8 cellular contexts compared by ENCODE assay signal in the genomic region with DNA sequence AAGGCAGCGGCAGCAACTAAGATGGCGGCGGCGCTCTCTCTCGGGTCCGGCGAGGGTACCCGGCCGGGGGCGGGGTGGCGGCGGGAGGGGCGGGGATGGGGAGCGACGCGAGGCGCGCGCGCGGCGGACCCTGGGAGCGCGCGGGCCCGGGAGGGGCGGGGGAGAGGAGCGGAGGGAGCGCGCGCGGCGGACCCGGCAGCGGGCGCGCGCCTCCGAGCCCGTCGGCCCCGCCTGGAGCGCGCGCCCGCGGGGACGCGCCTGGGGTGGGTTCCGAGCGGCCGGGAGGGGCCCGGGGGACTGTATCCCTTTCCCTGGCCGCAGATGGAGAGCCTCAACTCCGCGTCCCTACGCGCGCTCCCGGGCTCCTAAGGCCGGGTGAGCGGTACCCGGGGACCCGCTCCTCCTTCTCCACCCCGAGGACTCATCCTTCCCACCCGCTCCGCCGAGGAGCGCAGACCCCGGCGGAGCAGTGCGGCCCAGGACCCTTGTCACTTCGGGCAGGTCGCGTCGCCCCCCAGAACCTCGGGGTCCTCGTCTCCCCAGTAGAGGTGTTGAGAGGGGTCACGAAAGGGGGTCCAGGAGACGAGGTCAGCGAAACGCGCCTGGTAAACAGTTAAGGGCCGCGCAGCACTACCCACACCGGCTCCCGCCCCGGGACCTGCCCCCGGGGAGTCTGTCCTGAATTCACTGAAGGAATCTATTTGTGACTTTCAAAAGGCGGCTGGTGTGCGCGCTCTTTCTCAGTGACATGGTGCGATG.
A peak's percentile ranks its signal among the peaks of the same experiment; 100 is the strongest.
DNase-seq lines count a peak whose midpoint lies in the region; ATAC-seq and TF ChIP-seq lines count a peak whose summit lies in the region.

CLSTN1 (minus strand) TSS at position 23 of the 759 bp plus-strand sequence. CDS start 232 bp downstream, outside the sequence.

- H3K4me3 ChIP-seq in GM06990 (replicated peaks; ENCODE audit: low read depth, low read length) (peak within 1 kb of the TSS; percentile 79), cardiac fibroblast (replicated peaks in 1 of 2; ENCODE audit: low read depth in 2 of 2, low read length in 2 of 2) (peak within 1 kb of the TSS; percentile 93 to 98)

- no peak for TF ChIP-seq CTCF in GM06990 (IDR thresholded peaks at IDR 0.05; ENCODE audit: insufficient read depth, low read length, poor library complexity, severe bottlenecking)
- TF ChIP-seq CTCF in cardiac fibroblast (IDR thresholded peaks at IDR 0.05; ENCODE audit: low read depth, low read length) = no peak

- no peaks in the 10 kb centered on the region for H3K27me3 ChIP-seq in GM06990 (replicated peaks; ENCODE audit: control insufficient read depth, insufficient read depth, low read length)

- H3K36me3 ChIP-seq in GM06990 (ENCODE audit: control insufficient read depth, insufficient read depth, low read length) = no peaks in the 10 kb centered on the region

- peak; percentile 74 for ATAC-seq in HG02852 (IDR thresholded peaks at IDR 0.05; ENCODE audit: unreplicated experiment)
- ATAC-seq in GM21576 (IDR thresholded peaks at IDR 0.05; ENCODE audit: unreplicated experiment) = no peak

- DNase-seq in GM06990 (ENCODE audit: extremely low read depth, insufficient read length) (peak; percentile 88), NCI-H2171 treated with DMSO at 0.1 percent for 48 hours (lab: John Stamatoyannopoulos, UW) (peak; percentile 77), cardiac fibroblast (ENCODE audit: low read depth in 2 of 2) (peak; percentile 86 to 89), inferior parietal cortex (ENCODE audit: extremely low spot score) (peak; percentile 73), smooth muscle cell of the brain vasculature (ENCODE audit: low read depth, low spot score) (peak; percentile 57)
- peak; percentile 76 to 87 (median 84) for DNase-seq in activated CD4-positive, CD25-positive, alpha-beta regulatory T cell (lab: John Stamatoyannopoulos, UW)
